1 cellular context compared by ENCODE assay signal in genomic region chr10:78337016-78337415, GRCh38.
TF ChIP-seq lines count a peak whose summit lies in the region.

No MANE protein-coding gene starts in this region.

TF ChIP-seq in IMR-90, 13 proteins besides CTCF, POLR2A, EP300 and RAD21 (continued from another document):
- TF ChIP-seq FOS (IDR thresholded peaks at IDR 0.05; ENCODE audit: low read depth, low read length): no peak
